Comparison of ENCODE assay signal across 1 cellular context in the genomic region with DNA sequence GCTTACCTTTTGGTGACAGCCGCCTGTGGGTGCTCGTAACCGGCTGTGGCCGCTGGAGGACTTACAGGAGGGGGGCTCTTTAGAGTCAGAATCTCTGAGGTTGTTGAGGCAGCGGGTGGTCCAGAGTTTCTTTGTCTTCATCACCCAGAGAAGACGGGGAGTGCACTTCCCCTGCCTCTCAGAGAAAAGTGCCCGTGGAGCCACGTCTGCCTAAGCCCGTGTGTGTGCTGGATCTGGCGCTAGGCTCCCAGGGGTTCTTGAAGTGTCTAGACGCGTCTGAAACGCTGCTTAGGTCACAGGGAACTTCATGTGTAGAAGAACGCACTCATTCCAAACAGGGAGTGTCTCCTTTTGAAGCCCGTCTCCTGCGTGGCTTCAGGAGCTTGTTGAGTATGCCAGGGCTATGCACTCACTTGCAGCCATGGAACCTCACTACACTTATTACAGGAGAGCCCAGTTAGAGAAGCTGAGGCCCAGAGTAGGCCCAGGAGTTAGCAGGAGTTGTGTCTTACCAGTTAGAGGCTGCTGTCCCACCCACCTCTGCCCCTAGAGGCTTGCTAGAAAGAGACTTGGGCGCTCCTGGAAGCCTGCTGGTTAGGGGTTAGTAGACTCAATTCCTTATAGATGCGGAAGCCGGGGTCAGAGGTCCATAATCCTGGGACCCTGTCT.
TF ChIP-seq lines count a peak whose summit lies in the region.

No MANE protein-coding gene starts in this region.

TF ChIP-seq in endothelial cell of umbilical vein, 7 proteins besides CTCF, POLR2A, EP300 and RAD21 (continued from another document):
- TF ChIP-seq MYC (IDR thresholded peaks at IDR 0.05; ENCODE audit: low read depth, low read length) (no peak), EZH2 (IDR thresholded peaks at IDR 0.05; ENCODE audit: borderline replicate concordance, low read depth, low read length, severe bottlenecking) (no peak), FOS (IDR thresholded peaks at IDR 0.05; ENCODE audit: borderline replicate concordance, insufficient read depth, low read length) (no peak)
- TF ChIP-seq, protein P1, sequence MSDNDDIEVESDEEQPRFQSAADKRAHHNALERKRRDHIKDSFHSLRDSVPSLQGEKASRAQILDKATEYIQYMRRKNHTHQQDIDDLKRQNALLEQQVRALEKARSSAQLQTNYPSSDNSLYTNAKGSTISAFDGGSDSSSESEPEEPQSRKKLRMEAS (IDR thresholded peaks at IDR 0.05; ENCODE audit: insufficient read depth, insufficient read length): no peak
